13 cellular contexts compared by ENCODE assay signal in genomic region chr19:6354098-6354674, GRCh38. TPM values are rescaled to one million over a fixed set of nuclear protein-coding genes. Genes with fewer than 3 reads are reported as not detected.
DNase-seq lines count a peak whose midpoint lies in the region; ATAC-seq and TF ChIP-seq lines count a peak whose summit lies in the region.
"Had no signal": no experiment of that assay in that cellular context is flagged by ENCODE, and none has a peak within 500 bp of the region (broad histone marks: within the 10 kb centered on the region; RNA-seq: fewer than 3 reads in every experiment).

No MANE protein-coding gene starts in this region.

- no peak overlapping the region for H3K4me3 Mint-ChIP-seq in activated CD4-positive, alpha-beta memory T cell treated with anti-CD3 and anti-CD28 coated beads for 36 hours

- CTCF ChIA-PET in activated CD4-positive, alpha-beta memory T cell treated with anti-CD3 and anti-CD28 coated beads for 36 hours (lab: Charles Lee), result interaction anchor here (1.3 kb wide), 1 partner anchor 21 kb away, joined by 3 read pairs; no protein-coding TSS in a partner anchor

- H3K36me3 Mint-ChIP-seq in activated CD4-positive, alpha-beta memory T cell treated with anti-CD3 and anti-CD28 coated beads for 36 hours, result peaks cover 7% of the 10 kb centered on the region

- H3K4me3 ChIP-seq in adipocyte (ENCODE audit: low read length), result no peak overlapping the region
- H3K4me3 ChIP-seq in left lung, result no peak overlapping the region
- H3K4me3 ChIP-seq: upper lobe of left lung had no signal

- H3K9ac ChIP-seq in adipocyte (ENCODE audit: low read length), result no peak overlapping the region

- H3K27me3 ChIP-seq in adipocyte (replicated peaks; ENCODE audit: control insufficient read depth, insufficient read depth, low read length) (no peaks in the 10 kb centered on the region), left lung (no peaks in the 10 kb centered on the region)
- H3K27me3 ChIP-seq: upper lobe of left lung had no signal

- H3K36me3 ChIP-seq in adipocyte (ENCODE audit: control insufficient read depth, insufficient read depth, low read length, severe bottlenecking) (no peaks in the 10 kb centered on the region), left lung (no peaks in the 10 kb centered on the region)
- H3K36me3 ChIP-seq: upper lobe of left lung had no signal

- ATAC-seq in left lung, result no peak
- ATAC-seq in HG02870 (IDR thresholded peaks at IDR 0.05; ENCODE audit: unreplicated experiment), result no peak

- no peaks in the 10 kb centered on the region for H3K4me1 Mint-ChIP-seq in activated CD4-positive, alpha-beta memory T cell treated with anti-CD3 and anti-CD28 coated beads for 36 hours (ENCODE audit: low read depth)

- H3K4me1 ChIP-seq in adipocyte (ENCODE audit: control insufficient read depth, insufficient read depth, low read length) (no peaks in the 10 kb centered on the region), left lung (no peaks in the 10 kb centered on the region)
- H3K4me1 ChIP-seq: upper lobe of left lung had no signal

- POLR2A ChIA-PET in activated CD4-positive, alpha-beta memory T cell treated with anti-CD3 and anti-CD28 coated beads for 36 hours (lab: Charles Lee), result no interaction called here

- intact Hi-C loops in left lung (cut with DNase I), result no loop called here
- intact Hi-C loops in activated CD4-positive, alpha-beta memory T cell treated with anti-CD3 and anti-CD28 coated beads for 36 hours (cut with micrococcal nuclease), result no loop called here

- no peaks in the 10 kb centered on the region for H3K9me3 Mint-ChIP-seq in activated CD4-positive, alpha-beta memory T cell treated with anti-CD3 and anti-CD28 coated beads for 36 hours

- peaks cover 8% of the 10 kb centered on the region for H3K9me3 ChIP-seq in adipocyte (ENCODE audit: control insufficient read depth, low read length)
- no peaks in the 10 kb centered on the region for H3K9me3 ChIP-seq in left lung
- H3K9me3 ChIP-seq: upper lobe of left lung had no signal

- no peak overlapping the region for H3K27ac Mint-ChIP-seq in activated CD4-positive, alpha-beta memory T cell treated with anti-CD3 and anti-CD28 coated beads for 36 hours

- in situ Hi-C loops in GM13977 (cut with MboI; ENCODE audit: low pct_unique_long_range_greater_than_20kb, low sequenced_read_pairs, unreplicated experiment), result no loop called here

- H3K27me3 Mint-ChIP-seq in activated CD4-positive, alpha-beta memory T cell treated with anti-CD3 and anti-CD28 coated beads for 36 hours, result no peaks in the 10 kb centered on the region

- DNase-seq in AG09319 (ENCODE audit: extremely low read depth, low read depth) (no peak), GM13977 (ENCODE audit: low spot score) (no peak), adipocyte (ENCODE audit: low read depth) (peak; percentile 71), left lung (peak in 1 of 2 donors; percentile 1), NOMO-1 treated with dmso at 0.1 percent for 144 hours (lab: John Stamatoyannopoulos, UW; ENCODE audit: unreplicated experiment) (no peak)
- no peak for DNase-seq in effector CD4-positive, alpha-beta T cell
- no peak for DNase-seq in activated CD4-positive, alpha-beta memory T cell treated with anti-CD3 and anti-CD28 coated beads for 36 hours
- DNase-seq: activated CD8-positive, alpha-beta memory T cell treated with anti-CD3 and anti-CD28 coated beads, Interleukin-2, amount 50 U/mL, for 4 hours; caudate nucleus; NCI-H345 had no signal

- TF ChIP-seq CTCF in AG09319 (IDR thresholded peaks at IDR 0.05; ENCODE audit: low read depth, low read length), result peak; percentile 49
- peak; percentile 27 for TF ChIP-seq CTCF in GM13977 (IDR thresholded peaks at IDR 0.05; ENCODE audit: extremely low read depth, insufficient read depth, missing control alignments)
- TF ChIP-seq CTCF in left lung (IDR thresholded peaks at IDR 0.05), result peak; percentile 10 to 13

- no peak overlapping the region for H3K27ac ChIP-seq in left lung
- H3K27ac ChIP-seq: upper lobe of left lung had no signal

RNA-seq across cellular contexts. Expression of gene CLPP, which starts 7.1 kb away (rescaled TPM):
- total RNA-seq in left lung, result 10 to 100 TPM; 69.5 to 78.4 TPM
- total RNA-seq in activated CD4-positive, alpha-beta memory T cell treated with anti-CD3 and anti-CD28 coated beads for 36 hours, result 100 to 1,000 TPM; 171 to 177 TPM

RNA-seq across cellular contexts. Expression of gene ALKBH7, which starts 18.4 kb away (rescaled TPM):
- total RNA-seq in left lung, result 10 to 100 TPM; 52.8 to 67.7 TPM
- total RNA-seq in activated CD4-positive, alpha-beta memory T cell treated with anti-CD3 and anti-CD28 coated beads for 36 hours, result 10 to 100 TPM; 57.6 to 58.5 TPM

RNA-seq across cellular contexts. Expression of gene ACER1, which starts 20.8 kb away (rescaled TPM):
- not detected for total RNA-seq in left lung
- total RNA-seq in activated CD4-positive, alpha-beta memory T cell treated with anti-CD3 and anti-CD28 coated beads for 36 hours, result under 1 TPM in 1 of 2 experiments, not detected in 1; 0.14 TPM
- total RNA-seq: Daoy, upper lobe of left lung had no signal

RNA-seq across cellular contexts. Expression of gene PSPN, which starts 21.5 kb away (rescaled TPM):
- total RNA-seq in left lung, result 1 to 10 TPM; 1.9 to 2.1 TPM
- total RNA-seq in activated CD4-positive, alpha-beta memory T cell treated with anti-CD3 and anti-CD28 coated beads for 36 hours, result 1 to 10 TPM; 1.6 to 2.0 TPM

RNA-seq across cellular contexts. Expression of gene GTF2F1, which starts 38.8 kb away (rescaled TPM):
- 10 to 100 TPM; 39.6 to 43.4 TPM for total RNA-seq in left lung
- total RNA-seq in activated CD4-positive, alpha-beta memory T cell treated with anti-CD3 and anti-CD28 coated beads for 36 hours, result 10 to 100 TPM; 67.0 to 70.9 TPM
